23 cellular contexts compared by ENCODE assay signal in genomic region chr1:63678200-63678599, GRCh38.
A peak's percentile ranks its signal among the peaks of the same experiment; 100 is the strongest.
DNase-seq lines count a peak whose midpoint lies in the region; ATAC-seq, FAIRE-seq and TF ChIP-seq lines count a peak whose summit lies in the region.
"Had no signal": no experiment of that assay in that cellular context is flagged by ENCODE, and none has a peak within 500 bp of the region (broad histone marks: within the 10 kb centered on the region; RNA-seq: fewer than 3 reads in every experiment).

No MANE protein-coding gene starts in this region.

- H3K9me3 Mint-ChIP-seq in GM23338, result peaks cover 13% of the 10 kb centered on the region
- peaks cover 14% of the 10 kb centered on the region for H3K9me3 Mint-ChIP-seq in neural progenitor cell

- no peak for TF ChIP-seq POLR2A in HepG2 (IDR thresholded peaks at IDR 0.05; ENCODE audit: insufficient read depth in 1 of 2, low read depth in 2 of 2, low read length in 2 of 2)
- no peak for TF ChIP-seq POLR2A in right lobe of liver (IDR thresholded peaks at IDR 0.05)

- no TSS peak for BruUV-seq in HepG2 (replicated peaks; lab: Mats Ljungman, UMichigan)

- H3K79me2 ChIP-seq in HepG2 (ENCODE audit: insufficient read depth, low read length) (no peaks in the 10 kb centered on the region), GM23338 (replicated peaks; ENCODE audit: insufficient read depth) (no peaks in the 10 kb centered on the region), neural progenitor cell (ENCODE audit: low read depth) (no peaks in the 10 kb centered on the region)

- no peak overlapping the region for H3K4me3 Mint-ChIP-seq in GM23338
- no peak overlapping the region for H3K4me3 Mint-ChIP-seq in neural progenitor cell
- H3K4me3 Mint-ChIP-seq: CD14-positive monocyte; CD4-positive, alpha-beta memory T cell; CD4-positive, CD25-positive, alpha-beta regulatory T cell; CD8-positive, alpha-beta memory T cell had no signal

- H4K20me1 ChIP-seq in HepG2 (ENCODE audit: insufficient read depth, low read length) (no peaks in the 10 kb centered on the region), GM23338 (replicated peaks; ENCODE audit: insufficient read depth) (no peaks in the 10 kb centered on the region), neural progenitor cell (ENCODE audit: low read depth) (no peaks in the 10 kb centered on the region)
- H4K20me1 ChIP-seq: BLaER1 had no signal

- CTCF ChIA-PET in HepG2 (lab: Yijun Ruan, JAX; ENCODE audit: low intra/inter-chr PET ratio, low total read pairs), result no interaction called here

- no peak overlapping the region for H3K9ac ChIP-seq in HepG2 (ENCODE audit: insufficient read depth, low read depth, low read length)
- H3K9ac ChIP-seq in neural progenitor cell, result no peak overlapping the region
- H3K9ac ChIP-seq in kidney (ENCODE audit: low read length in 2 of 2), result no peak overlapping the region
- H3K9ac ChIP-seq: BLaER1 had no signal

- H3K4me2 ChIP-seq in HepG2 (ENCODE audit: low read depth, low read length), result no peak overlapping the region
- H3K4me2 ChIP-seq in GM23338, result no peak overlapping the region
- H3K4me2 ChIP-seq in neural progenitor cell, result no peak overlapping the region
- H3K4me2 ChIP-seq: BLaER1 had no signal

- H3K9me3 ChIP-seq in HepG2 (ENCODE audit: low read length) (no peaks in the 10 kb centered on the region; the same call in 1 of the 2 replicates), right lobe of liver (no peaks in the 10 kb centered on the region), neural progenitor cell (ENCODE audit: low read depth) (no peaks in the 10 kb centered on the region), kidney (ENCODE audit: control insufficient read depth in 1 of 2, low read length in 2 of 2) (no peaks in the 10 kb centered on the region)
- H3K9me3 ChIP-seq: BE2C had no signal

- H2AFZ ChIP-seq in HepG2 (ENCODE audit: low read length), result no peak overlapping the region
- H2AFZ ChIP-seq in GM23338, result peak overlapping the region; percentile 66; the same call in 1 of the 2 replicates
- no peak overlapping the region for H2AFZ ChIP-seq in neural progenitor cell (replicated peaks)

- no peak for TF ChIP-seq RAD21 in HepG2 (CRISPR knock-in tag; IDR thresholded peaks at IDR 0.05)

- H3K27ac Mint-ChIP-seq in GM23338, result no peak overlapping the region
- peak overlapping the region; percentile 72 for H3K27ac Mint-ChIP-seq in neural progenitor cell
- H3K27ac Mint-ChIP-seq: CD14-positive monocyte; CD4-positive, CD25-positive, alpha-beta regulatory T cell; CD8-positive, alpha-beta memory T cell had no signal

- ATAC-seq in HepG2, result 0 out of 3 replicates have a peak, but pooled peaks have one; percentile 17
- ATAC-seq in right lobe of liver, result no peak
- no peak for ATAC-seq in GM23338

- H3K27me3 Mint-ChIP-seq in GM23338 (ENCODE audit: insufficient read depth, low read depth, poor library complexity) (peaks cover 4% of the 10 kb centered on the region), neural progenitor cell (ENCODE audit: insufficient read depth, low read depth) (peaks cover 2% of the 10 kb centered on the region)
- H3K27me3 Mint-ChIP-seq: CD4-positive, alpha-beta memory T cell had no signal

- TF ChIP-seq CTCF in HepG2 (CRISPR knock-in tag; IDR thresholded peaks at IDR 0.05) (no peak), right lobe of liver (IDR thresholded peaks at IDR 0.05) (no peak), GM23338 (conservative IDR thresholded peaks at IDR 0.05; ENCODE audit: low read depth in 2 of 2) (no peak), neural progenitor cell (IDR thresholded peaks at IDR 0.05) (no peak), kidney (IDR thresholded peaks at IDR 0.05; ENCODE audit: borderline replicate concordance, extremely low read depth, insufficient read depth) (no peak)

- H3K36me3 ChIP-seq in HepG2 (replicated peaks in 1 of 2; ENCODE audit: control insufficient read depth in 1 of 2, insufficient read depth in 2 of 2, low read length in 2 of 2) (no peaks in the 10 kb centered on the region), right lobe of liver (no peaks in the 10 kb centered on the region), GM23338 (ENCODE audit: insufficient read depth) (no peaks in the 10 kb centered on the region), neural progenitor cell (no peaks in the 10 kb centered on the region), kidney (ENCODE audit: control insufficient read depth in 1 of 2, insufficient read depth in 2 of 2, low read length in 2 of 2) (no peaks in the 10 kb centered on the region)
- H3K36me3 ChIP-seq: BE2C, BLaER1 had no signal

- in situ Hi-C loops in HepG2 (cut with HindIII; ENCODE audit: extremely low pct_ligation_motif_present, low pct_unique_long_range_greater_than_20kb), result loop anchor here (10.0 to 25.0 kb wide), 2 partner anchors 234 to 457 kb away; no protein-coding TSS in a partner anchor

- TF ChIP-seq EP300 in HepG2 (IDR thresholded peaks at IDR 0.05; ENCODE audit: low read depth in 2 of 2, low read length in 2 of 2) (no peak), HepG2 (CRISPR knock-in tag; IDR thresholded peaks at IDR 0.05; ENCODE audit: borderline replicate concordance) (no peak)

- H3K27ac ChIP-seq in HepG2 (ENCODE audit: extremely low read length, insufficient read depth, low read length) (no peak overlapping the region), right lobe of liver (no peak overlapping the region), GM23338 (ENCODE audit: low read depth) (no peak overlapping the region), neural progenitor cell (no peak overlapping the region), kidney (ENCODE audit: low read depth in 2 of 2, low read length in 2 of 2) (no peak overlapping the region)
- H3K27ac ChIP-seq: 22Rv1, BLaER1 had no signal

- H3K4me1 ChIP-seq in HepG2 (ENCODE audit: insufficient read depth, low read length) (peaks cover 38% of the 10 kb centered on the region), right lobe of liver (peaks cover 0 to 7% (median 4%) of the 10 kb centered on the region in 4 donors), GM23338 (ENCODE audit: insufficient read depth) (no peaks in the 10 kb centered on the region; the same call in 1 of the 2 replicates), neural progenitor cell (no peaks in the 10 kb centered on the region), kidney (ENCODE audit: control insufficient read depth in 1 of 2, insufficient read depth in 1 of 2, low read depth in 1 of 2, low read length in 2 of 2) (peaks cover 0 to 8% of the 10 kb centered on the region in 2 donors)
- H3K4me1 ChIP-seq: BE2C, BLaER1 had no signal

- H3K4me1 Mint-ChIP-seq in GM23338 (peaks cover 29% of the 10 kb centered on the region), neural progenitor cell (peaks cover 11% of the 10 kb centered on the region)
- H3K4me1 Mint-ChIP-seq: CD14-positive monocyte; CD4-positive, CD25-positive, alpha-beta regulatory T cell; CD8-positive, alpha-beta memory T cell had no signal

- peak; percentile 18 for DNase-seq in HepG2 (ENCODE audit: low spot score)
- no peak for DNase-seq in right lobe of liver
- no peak for DNase-seq in GM23338 (ENCODE audit: low spot score)
- DNase-seq in neural progenitor cell (ENCODE audit: low spot score), result no peak
- DNase-seq in kidney, result no peak
- no peak for DNase-seq in frontal cortex (ENCODE audit: low spot score in 2 of 2)
- DNase-seq: ACHN; BE2C; C1 segment of cervical spinal cord; Calu3; CD4-positive, alpha-beta memory T cell; CD4-positive, CD25-positive, alpha-beta regulatory T cell; CD8-positive, alpha-beta memory T cell; COR-L47; DMS79 treated with DMSO at 0.1 percent for 48 hours; GF-D8 had no signal

- POLR2A ChIA-PET in HepG2 (lab: Yijun Ruan, JAX), result no interaction called here

- H3K36me3 Mint-ChIP-seq in GM23338 (ENCODE audit: low read depth), result peaks cover 6% of the 10 kb centered on the region
- peaks cover 2% of the 10 kb centered on the region for H3K36me3 Mint-ChIP-seq in neural progenitor cell
- H3K36me3 Mint-ChIP-seq: CD14-positive monocyte; CD8-positive, alpha-beta memory T cell had no signal

- no peaks in the 10 kb centered on the region for H3F3A ChIP-seq in GM23338 (replicated peaks; ENCODE audit: low read depth)
- H3F3A ChIP-seq in neural progenitor cell (ENCODE audit: low read depth), result no peaks in the 10 kb centered on the region

- H3K4me3 ChIP-seq in HepG2 (replicated peaks in 1 of 3; ENCODE audit: insufficient read depth in 1 of 3, low read depth in 2 of 3, low read length in 3 of 3), result no peak overlapping the region
- no peak overlapping the region for H3K4me3 ChIP-seq in right lobe of liver
- H3K4me3 ChIP-seq in GM23338, result no peak overlapping the region
- H3K4me3 ChIP-seq in neural progenitor cell, result no peak overlapping the region
- no peak overlapping the region for H3K4me3 ChIP-seq in kidney (ENCODE audit: low read length in 2 of 2)
- H3K4me3 ChIP-seq: BLaER1 had no signal

- H3K27me3 ChIP-seq in HepG2 (ENCODE audit: control insufficient read depth in 1 of 2, insufficient read depth in 2 of 2, low read length in 2 of 2) (no peaks in the 10 kb centered on the region), right lobe of liver (no peaks in the 10 kb centered on the region), GM23338 (ENCODE audit: insufficient read depth) (no peaks in the 10 kb centered on the region), neural progenitor cell (no peaks in the 10 kb centered on the region)
- H3K27me3 ChIP-seq: BE2C, BLaER1 had no signal

- H3K9me2 ChIP-seq in GM23338 (ENCODE audit: insufficient read depth), result peaks cover 11% of the 10 kb centered on the region; the same call in 1 of the 2 replicates

- FAIRE-seq in HepG2 (lab: Jason Lieb, UNC) (no peak), kidney (lab: Jason Lieb, UNC) (no peak), frontal cortex (lab: Jason Lieb, UNC) (no peak)
- FAIRE-seq: D721Med, G401.6, GM12891, GM19239 had no signal

- 0% methylated on average over 1 of the region's 1 CpG for WGBS in HepG2 (ENCODE audit: low lambda C conversion rate)
- 67% methylated on average over 1 of the region's 1 CpG for WGBS in right lobe of liver (ENCODE audit: insufficient coverage, low coverage, low lambda C conversion rate, missing lambda C conversion rate)

- intact Hi-C loops in HepG2 (cut with micrococcal nuclease; ENCODE audit: unreplicated experiment) (loop anchor here (10.0 kb wide), 1 partner anchor 63 kb away; no protein-coding TSS in a partner anchor), right lobe of liver (cut with DNase I) (no loop called here), kidney (cut with DNase I) (loop anchor here (10.0 kb wide), 1 partner anchor 567 kb away; no protein-coding TSS in a partner anchor)

TF ChIP-seq in HepG2, 621 proteins besides CTCF, POLR2A, EP300 and RAD21 (continues in another document):
- TF ChIP-seq SALL1 (CRISPR knock-in tag; IDR thresholded peaks at IDR 0.05) (0 out of 2 replicates have a peak, but pooled peaks have one; percentile 23), ZNF780A (CRISPR knock-in tag; IDR thresholded peaks at IDR 0.05) (peak; percentile 100)

TF ChIP-seq in GM23338, 12 proteins besides CTCF, POLR2A, EP300 and RAD21 (continues in another document):
- TF ChIP-seq CREB1 (CRISPR knock-in tag; IDR thresholded peaks at IDR 0.05; ENCODE audit: low read depth) (no peak), STAT1 (IDR thresholded peaks at IDR 0.05; ENCODE audit: unreplicated experiment) (no peak)

Comparison
In these comparisons a context has a peak if more than half of its experiments do, and no peak if none do; other contexts are left out.
1. intact Hi-C loops: an anchor here in HepG2 (10.0 kb wide) and kidney (10.0 kb wide); none called in right lobe of liver.